In the genomic region with DNA sequence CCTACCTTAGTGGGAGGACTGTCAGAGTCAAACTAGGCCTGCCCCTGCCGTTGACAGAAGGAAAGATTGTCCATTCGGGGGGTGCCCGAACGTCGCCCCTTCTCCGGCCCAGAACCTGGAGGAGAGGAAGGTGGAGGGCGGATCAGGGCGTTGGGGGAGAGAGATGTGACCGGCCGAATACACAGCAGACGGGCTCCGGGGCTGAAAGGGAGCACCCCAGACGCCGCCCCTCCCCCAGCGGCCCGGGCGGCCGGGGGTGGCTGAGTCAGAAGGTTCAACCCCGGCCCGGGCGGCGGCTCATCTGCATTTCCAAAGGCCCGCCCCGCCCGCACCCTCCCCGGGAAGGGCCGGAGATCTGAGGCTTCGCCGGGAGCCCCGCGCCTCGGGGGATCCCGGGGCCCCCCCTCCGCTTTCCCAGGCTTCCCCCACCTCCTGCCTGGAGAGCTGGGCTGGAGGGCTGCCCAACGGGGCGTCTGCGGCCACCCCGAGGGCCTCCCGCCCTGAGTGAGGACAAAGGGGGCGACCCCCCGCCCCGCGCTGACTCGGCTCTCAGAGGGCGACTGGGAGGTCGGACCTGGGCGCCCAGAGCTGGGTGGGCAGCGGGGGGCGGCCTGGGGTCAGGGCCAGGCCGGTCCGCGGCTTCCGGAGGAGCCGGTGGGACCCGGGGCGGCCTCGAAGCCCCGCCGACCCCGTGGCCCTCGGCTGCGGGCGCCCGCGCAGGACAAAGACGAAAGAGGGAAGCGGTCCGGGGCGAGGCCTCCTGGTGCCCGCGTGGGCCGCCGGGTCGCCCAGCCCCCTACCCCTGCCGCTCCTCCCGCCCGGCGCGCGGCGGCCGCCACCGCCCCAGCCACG, we compare ENCODE assay signal across 8 cellular contexts. TPM values are rescaled to one million over a fixed set of nuclear protein-coding genes. Genes with fewer than 3 reads are reported as not detected.
A peak's percentile ranks its signal among the peaks of the same experiment; 100 is the strongest.
DNase-seq lines count a peak whose midpoint lies in the region; ATAC-seq lines count a peak whose summit lies in the region.

No MANE protein-coding gene starts in this region.

- peak; percentile 96 for DNase-seq in COLO668 (lab: John Stamatoyannopoulos, UW; ENCODE audit: unreplicated experiment)
- peak; percentile 67 for DNase-seq in H4 (ENCODE audit: low spot score)
- DNase-seq in NCI-H2227 treated with DMSO at 0.1 percent for 48 hours (lab: John Stamatoyannopoulos, UW) = peak; percentile 68
- peak; percentile 89 for DNase-seq in activated CD4-positive, alpha-beta T cell treated with anti-CD3 and anti-CD28 coated beads for 48 hours
- DNase-seq in dedifferentiated amniotic fluid mesenchymal stem cell (ENCODE audit: extremely low spot score) = peak; percentile 65
- peak; percentile 82 for DNase-seq in left kidney (ENCODE audit: low read depth, low spot score)
- DNase-seq in stimulated activated CD4-positive, alpha-beta T cell treated with anti-CD3 and anti-CD28 coated beads, Interleukin-1b, Interleukin-23, amount 100 ng/mL, for 4 hours (ENCODE audit: low read depth in 2 of 2) = peak; percentile 75 to 88

- no peak for ATAC-seq in HG02678 (IDR thresholded peaks at IDR 0.05; ENCODE audit: unreplicated experiment)

RNA-seq across cellular contexts. Expression of a gene that starts 3.7 kb away (rescaled TPM):
- 1.2 and 2.1 TPM in 2 replicates for total RNA-seq in H4 (2014; rRNA removed; shearing (Covaris generic))

RNA-seq across cellular contexts. Expression of a gene that starts 6.6 kb away (rescaled TPM):
- 0.99 and 3.3 TPM in 2 replicates for total RNA-seq in H4 (2014; rRNA removed; shearing (Covaris generic))

RNA-seq across cellular contexts. Expression of a gene that starts 58.6 kb away (rescaled TPM):
- not detected in 2 replicates for total RNA-seq in H4 (2014; rRNA removed; shearing (Covaris generic))
